8 cellular contexts compared by ENCODE assay signal in genomic region chr7:158819571-158820203, GRCh38. TPM values are rescaled to one million over a fixed set of nuclear protein-coding genes. Genes with fewer than 3 reads are reported as not detected.
DNase-seq lines count a peak whose midpoint lies in the region; ATAC-seq and TF ChIP-seq lines count a peak whose summit lies in the region.

No MANE protein-coding gene starts in this region.

- ATAC-seq in DND-41 (ENCODE audit: insufficient read depth, low read depth) (no peak), GM21825 (IDR thresholded peaks at IDR 0.05; ENCODE audit: unreplicated experiment) (no peak), left colon (no peak), HG03039 (IDR thresholded peaks at IDR 0.05; ENCODE audit: unreplicated experiment) (no peak)

- no peak overlapping the region for H2AFZ ChIP-seq in DND-41 (ENCODE audit: low read depth, low read length)
- no peak overlapping the region for H2AFZ ChIP-seq in mammary epithelial cell (ENCODE audit: low read depth, low read length)
- H2AFZ ChIP-seq in osteoblast (ENCODE audit: low read length) = no peak overlapping the region

- WGBS in mammary epithelial cell (ENCODE audit: low coverage, missing lambda C conversion rate) = 89% methylated on average over 7 of the region's 7 CpGs

- H4K20me1 ChIP-seq in DND-41 (ENCODE audit: insufficient read depth, low read length) = peaks cover 49% of the 10 kb centered on the region
- no peaks in the 10 kb centered on the region for H4K20me1 ChIP-seq in mammary epithelial cell (ENCODE audit: insufficient read depth, low read length)
- no peaks in the 10 kb centered on the region for H4K20me1 ChIP-seq in osteoblast (ENCODE audit: insufficient read depth, low read length)

- no TSS peak for BruUV-seq in mammary epithelial cell (replicated peaks; lab: Mats Ljungman, UMichigan)

- intact Hi-C loops in mammary epithelial cell (cut with micrococcal nuclease) = loop anchor here (2.0 kb wide), 1 partner anchor 37 kb away; the partner anchor contains the start of gene DYNC2I1
- intact Hi-C loops in left colon (cut with DNase I, micrococcal nuclease) = loop anchor here in 1 of 2 donors (5.0 kb wide), 1 partner anchor 37 kb away; no protein-coding TSS in a partner anchor

- TF ChIP-seq CTCF in DND-41 (IDR thresholded peaks at IDR 0.05; ENCODE audit: borderline replicate concordance, extremely low read depth, low read length, poor library complexity, severe bottlenecking) = no peak
- no peak for TF ChIP-seq CTCF in mammary epithelial cell (conservative IDR thresholded peaks at IDR 0.05 in 1 of 2, IDR thresholded peaks at IDR 0.05 in 1 of 2; ENCODE audit: extremely low read depth in 1 of 2, insufficient read depth in 1 of 2, low read depth in 1 of 2, low read length in 2 of 2)
- TF ChIP-seq CTCF in osteoblast (IDR thresholded peaks at IDR 0.05; ENCODE audit: extremely low read depth, low read depth, low read length) = no peak

- H3K36me3 ChIP-seq in DND-41 (ENCODE audit: insufficient read depth, low read length) (peaks cover 18% of the 10 kb centered on the region), mammary epithelial cell (ENCODE audit: insufficient read depth, low read length) (no peaks in the 10 kb centered on the region), osteoblast (ENCODE audit: insufficient read depth, low read length) (no peaks in the 10 kb centered on the region)

- DNase-seq in DND-41 (no peak), OCI-M1 (lab: John Stamatoyannopoulos, UW) (peak; percentile 69), mammary epithelial cell (no peak), osteoblast (ENCODE audit: insufficient read length, low spot score, missing footprints) (no peak), left colon (no peak), GDM1 (lab: John Stamatoyannopoulos, UW) (no peak)

- H3K27me3 ChIP-seq in DND-41 (ENCODE audit: insufficient read depth, low read length, poor library complexity) = no peaks in the 10 kb centered on the region
- no peaks in the 10 kb centered on the region for H3K27me3 ChIP-seq in mammary epithelial cell (ENCODE audit: insufficient read depth, low read length)
- H3K27me3 ChIP-seq in osteoblast (ENCODE audit: insufficient read depth, low read length) = no peaks in the 10 kb centered on the region

- in situ Hi-C loops in mammary epithelial cell (cut with MboI; ENCODE audit: low sequenced_read_pairs in 2 of 2) = no loop called here

- H3K4me3 ChIP-seq in DND-41 (ENCODE audit: low read depth in 1 of 2, low read length in 2 of 2) (no peak overlapping the region), mammary epithelial cell (replicated peaks in 1 of 3; ENCODE audit: insufficient read depth in 1 of 3, low read depth in 2 of 3, low read length in 3 of 3) (peak overlapping the region in 2 of 3 experiments; percentile 18 to 25), osteoblast (ENCODE audit: insufficient read depth, low read length) (peak overlapping the region; percentile 61)

- H3K27ac ChIP-seq in DND-41 (ENCODE audit: low read length) (peak overlapping the region; percentile 52; the same call in 1 of the 2 replicates), mammary epithelial cell (ENCODE audit: insufficient read depth, low read depth, low read length) (peak overlapping the region; percentile 100), osteoblast (ENCODE audit: low read depth, low read length) (peak overlapping the region; percentile 97)

- 0 out of 2 replicates have a peak overlapping the region, but pooled peaks have one; percentile 4 for H3K4me2 ChIP-seq in DND-41 (ENCODE audit: insufficient read depth, low read length)
- peak overlapping the region; percentile 93 for H3K4me2 ChIP-seq in mammary epithelial cell (ENCODE audit: insufficient read depth, low read depth, low read length)
- peak overlapping the region; percentile 87 for H3K4me2 ChIP-seq in osteoblast (ENCODE audit: insufficient read depth, low read length)

- no peak overlapping the region for H3K9ac ChIP-seq in DND-41 (ENCODE audit: low read depth, low read length)
- H3K9ac ChIP-seq in mammary epithelial cell (ENCODE audit: insufficient read depth, low read length) = peak overlapping the region; percentile 98

- H3K79me2 ChIP-seq in DND-41 (ENCODE audit: insufficient read depth, low read length) (peaks cover 98% of the 10 kb centered on the region), mammary epithelial cell (ENCODE audit: insufficient read depth, low read length) (peaks cover 85% of the 10 kb centered on the region), osteoblast (ENCODE audit: insufficient read depth, low read length) (peaks cover 81% of the 10 kb centered on the region)

- H3K4me1 ChIP-seq in DND-41 (ENCODE audit: insufficient read depth, low read length) (peaks cover 92% of the 10 kb centered on the region), mammary epithelial cell (ENCODE audit: insufficient read depth, low read length) (peaks cover 63% of the 10 kb centered on the region), osteoblast (ENCODE audit: insufficient read depth, low read length) (peaks cover 75% of the 10 kb centered on the region)

- dilution Hi-C loops in mammary epithelial cell (cut with HindIII; ENCODE audit: low sequenced_read_pairs) = no loop called here

- H3K9me3 ChIP-seq in DND-41 (ENCODE audit: insufficient read depth, low read length, severe bottlenecking) (no peaks in the 10 kb centered on the region), mammary epithelial cell (replicated peaks; ENCODE audit: insufficient read depth, low read length) (no peaks in the 10 kb centered on the region), osteoblast (ENCODE audit: low read depth, low read length) (no peaks in the 10 kb centered on the region)

- CTCF ChIA-PET in mammary epithelial cell (lab: Charles Lee; ENCODE audit: low non-redundant PET) = no interaction called here

RNA-seq across cellular contexts. Expression of gene ESYT2, which starts 9.6 kb away (rescaled TPM):
- total RNA-seq in mammary epithelial cell (100 to 1,000 TPM in 1 of 2 donors, 10 to 100 TPM in 1; 78.9 to 101 TPM), osteoblast (126 and 132 TPM in 2 replicates), left colon (10 to 100 TPM; 68.8 to 86.0 TPM)
- polyA plus RNA-seq in mammary epithelial cell = 60.5 TPM
- 84.7 TPM for polyA minus RNA-seq in mammary epithelial cell

RNA-seq across cellular contexts. Expression of gene DYNC2I1, which starts 36.7 kb away (rescaled TPM):
- total RNA-seq in mammary epithelial cell = 10 to 100 TPM in 1 of 2 donors, 1 to 10 TPM in 1; 5.0 to 18.4 TPM
- 10.5 TPM for polyA plus RNA-seq in mammary epithelial cell
- polyA minus RNA-seq in mammary epithelial cell = 2.3 TPM
- 5.9 and 8.0 TPM in 2 replicates for total RNA-seq in osteoblast
- 10 to 100 TPM; 20.6 to 22.2 TPM for total RNA-seq in left colon

Comparison
In these comparisons a context has a peak if more than half of its experiments do, and no peak if none do; other contexts are left out.
1. H3K4me2 ChIP-seq: peak in every context shown above with its lines; median percentile 93 in mammary epithelial cell; 87 in osteoblast; 4 in DND-41.
2. H3K4me3 ChIP-seq: peak in mammary epithelial cell (2 of 3) and osteoblast (single experiment); none in DND-41 (0 of 2).
3. Peak in every context shown above with its lines, with median percentiles within 50 percentile points of each other: H3K27ac ChIP-seq.